In the genomic region with DNA sequence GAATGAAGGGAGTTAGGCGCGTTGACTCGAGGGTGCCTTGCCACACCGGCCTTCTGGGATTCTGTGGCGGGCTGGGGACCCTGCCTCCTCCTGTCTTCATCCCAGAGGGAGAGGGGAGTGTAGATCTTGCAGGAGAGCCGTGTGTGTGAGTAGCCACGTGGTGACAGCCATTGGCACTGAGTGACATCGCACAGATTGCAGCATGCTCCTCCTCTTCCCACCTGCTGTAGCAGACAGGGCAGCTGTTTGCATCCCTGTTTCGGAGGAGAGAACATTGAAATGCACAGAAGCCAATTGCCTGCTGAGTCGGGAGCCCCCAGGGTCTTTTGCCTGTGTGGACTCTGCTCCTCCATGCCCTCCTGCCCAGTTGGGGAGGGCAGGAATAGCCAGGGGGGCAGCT, we compare ENCODE assay signal across 18 cellular contexts.
DNase-seq lines count a peak whose midpoint lies in the region; ATAC-seq and TF ChIP-seq lines count a peak whose summit lies in the region.
"Had no signal": no experiment of that assay in that cellular context is flagged by ENCODE, and none has a peak within 500 bp of the region (broad histone marks: within the 10 kb centered on the region; RNA-seq: fewer than 3 reads in every experiment).

No MANE protein-coding gene starts in this region.

- H3K9ac ChIP-seq in SK-N-SH (no peak overlapping the region), endodermal cell (ENCODE audit: extremely low read depth, low read length, poor library complexity, severe bottlenecking) (no peak overlapping the region), neuronal stem cell (ENCODE audit: low read depth, low read length, poor library complexity) (no peak overlapping the region)
- H3K9ac ChIP-seq: KMS-11 had no signal

- CTCF ChIA-PET in SK-N-SH (lab: Yijun Ruan, JAX): interaction anchor here (0.6 to 2.9 kb wide), 4 partner anchors 9 to 119 kb away, joined by 4 to 10 read pairs (median 6); no protein-coding TSS in a partner anchor

- H3K9me2 ChIP-seq in SK-N-SH: no peaks in the 10 kb centered on the region

- H2AFZ ChIP-seq in SK-N-SH (ENCODE audit: low read depth) (no peak overlapping the region), neuronal stem cell (ENCODE audit: low read length) (peak overlapping the region; percentile 32)

- H3K79me2 ChIP-seq in SK-N-SH (ENCODE audit: insufficient read depth): no peaks in the 10 kb centered on the region

- H2BK5ac ChIP-seq in neuronal stem cell (ENCODE audit: low read length): no peak overlapping the region

- H3K36me3 Mint-ChIP-seq in endodermal cell (ENCODE audit: low read depth): no peaks in the 10 kb centered on the region

- H3K4me2 ChIP-seq in SK-N-SH (no peak overlapping the region), neuronal stem cell (ENCODE audit: insufficient read depth, low read length, poor library complexity, severe bottlenecking) (no peak overlapping the region)
- H3K4me2 ChIP-seq: KMS-11 had no signal

- H3K79me1 ChIP-seq in neuronal stem cell (ENCODE audit: low read depth, low read length): no peaks in the 10 kb centered on the region

- H3K4me3 Mint-ChIP-seq in endodermal cell: no peak overlapping the region

- no peak overlapping the region for H4K8ac ChIP-seq in neuronal stem cell (ENCODE audit: low read depth, low read length)

- H4K91ac ChIP-seq in neuronal stem cell (ENCODE audit: low read depth, low read length, poor library complexity): no peak overlapping the region

- no peak overlapping the region for H2BK120ac ChIP-seq in neuronal stem cell (ENCODE audit: low read depth, low read length)

- H3K27me3 Mint-ChIP-seq in endodermal cell (ENCODE audit: insufficient read depth): peaks cover 3% of the 10 kb centered on the region

- WGBS in SK-N-SH (ENCODE audit: low lambda C conversion rate): 35% methylated on average over 9 of the region's 10 CpGs
- WGBS in endodermal cell (ENCODE audit: insufficient coverage in 1 of 2, insufficient read length in 1 of 2), 2 experiments: 62 to 78% methylated on average over 4 to 10 of the region's 10 CpGs
- no CpG with 5 or more reads among the region's 10 CpGs for WGBS in neuronal stem cell (ENCODE audit: extremely low coverage in 2 of 2, insufficient read length in 2 of 2, insufficient replicate concordance in 1 of 2), 2 donors

- no peak for TF ChIP-seq RAD21 in SK-N-SH (IDR thresholded peaks at IDR 0.05; ENCODE audit: low read length)

- H3K23ac ChIP-seq in neuronal stem cell (ENCODE audit: low read depth, low read length, poor library complexity): no peak overlapping the region

- H3K27ac ChIP-seq in SK-N-SH (ENCODE audit: low read depth in 2 of 2, low read length in 1 of 2) (peak overlapping the region in 1 of 2 experiments; percentile 74; a peak in 2 of 4 replicates), endodermal cell (ENCODE audit: low read depth, low read length) (peak overlapping the region; percentile 16), neuronal stem cell (replicated peaks; ENCODE audit: low read length) (no peak overlapping the region), SJCRH30 (no peak overlapping the region)
- H3K27ac ChIP-seq: KMS-11, SK-N-MC had no signal

- H3K27me3 ChIP-seq in SK-N-SH (ENCODE audit: insufficient read depth) (no peaks in the 10 kb centered on the region), endodermal cell (ENCODE audit: control insufficient read depth, insufficient read depth, low read length, poor library complexity, severe bottlenecking) (no peaks in the 10 kb centered on the region), neuronal stem cell (ENCODE audit: control insufficient read depth in 3 of 3, insufficient read depth in 3 of 3, low read depth in 1 of 3, low read length in 3 of 3) (no peaks in the 10 kb centered on the region), SJCRH30 (no peaks in the 10 kb centered on the region)

- no peak for DNase-seq in SK-N-SH
- DNase-seq in NCI-H524 treated with DMSO at 0.1 percent for 48 hours (lab: John Stamatoyannopoulos, UW): peak; percentile 26
- no peak for DNase-seq in endodermal cell
- no peak for DNase-seq in neuronal stem cell (ENCODE audit: low spot score)
- no peak for DNase-seq in HPDE6-E6E7 (ENCODE audit: extremely low spot score)
- DNase-seq in stimulated activated CD4-positive, alpha-beta T cell treated with anti-CD3 and anti-CD28 coated beads, Interleukin-1b, Interleukin-23, amount 100 ng/mL, for 48 hours: no peak
- no peak for DNase-seq in SJCRH30
- DNase-seq: C1 segment of cervical spinal cord, DMS53, NCI-H1048, NCI-H187, T-helper 1 cell had no signal

- no peak overlapping the region for H2BK15ac ChIP-seq in neuronal stem cell (ENCODE audit: low read length)

- H2BK12ac ChIP-seq in neuronal stem cell (ENCODE audit: low read length): no peak overlapping the region

- peaks cover 16% of the 10 kb centered on the region for H3K4me1 Mint-ChIP-seq in endodermal cell

- TF ChIP-seq CTCF in SK-N-SH (IDR thresholded peaks at IDR 0.05): no peak
- no peak for TF ChIP-seq CTCF in endodermal cell (conservative IDR thresholded peaks at IDR 0.05)

- no peak for TF ChIP-seq EP300 in SK-N-SH (IDR thresholded peaks at IDR 0.05; ENCODE audit: borderline replicate concordance in 1 of 2, low read depth in 1 of 2, low read length in 1 of 2)

- no peak for ATAC-seq in SK-N-SH treated with all-trans-retinoic acid at 6 μM for 48 hours
- ATAC-seq: HCT116, HepG2, Panc1 had no signal

- H2AK5ac ChIP-seq in neuronal stem cell (ENCODE audit: low read depth, low read length): no peak overlapping the region

- H3K36me3 ChIP-seq in SK-N-SH (replicated peaks in 1 of 2; ENCODE audit: control insufficient read depth in 1 of 2, insufficient read depth in 2 of 2, low read length in 1 of 2) (no peaks in the 10 kb centered on the region), endodermal cell (ENCODE audit: control insufficient read depth, insufficient read depth, low read length) (no peaks in the 10 kb centered on the region), neuronal stem cell (replicated peaks in 1 of 2; ENCODE audit: control insufficient read depth in 2 of 2, insufficient read depth in 2 of 2, low read length in 2 of 2) (no peaks in the 10 kb centered on the region), SJCRH30 (no peaks in the 10 kb centered on the region)

- no peak overlapping the region for H3K4ac ChIP-seq in neuronal stem cell (ENCODE audit: low read length)

- no peaks in the 10 kb centered on the region for H3K9me3 ChIP-seq in SK-N-SH
- no peaks in the 10 kb centered on the region for H3K9me3 ChIP-seq in endodermal cell (ENCODE audit: control insufficient read depth, low read length)
- peaks cover 0 to 3% of the 10 kb centered on the region in 2 donors for H3K9me3 ChIP-seq in neuronal stem cell (replicated peaks in 1 of 2; ENCODE audit: control insufficient read depth in 2 of 2, insufficient read depth in 1 of 2, low read depth in 1 of 2, low read length in 2 of 2)
- H3K9me3 ChIP-seq in SJCRH30 (replicated peaks): no peaks in the 10 kb centered on the region

- H4K20me1 ChIP-seq in SK-N-SH (ENCODE audit: insufficient read depth): no peaks in the 10 kb centered on the region

- no peaks in the 10 kb centered on the region for H3F3A ChIP-seq in SK-N-SH (replicated peaks; ENCODE audit: insufficient read depth)

- peak overlapping the region; percentile 57 for H3K18ac ChIP-seq in neuronal stem cell (ENCODE audit: low read length)

- no peak overlapping the region for H3K14ac ChIP-seq in neuronal stem cell (ENCODE audit: low read length)

- no peak overlapping the region for H3K27ac Mint-ChIP-seq in endodermal cell

- H3K4me1 ChIP-seq in SK-N-SH (ENCODE audit: control insufficient read depth in 1 of 2, insufficient read depth in 2 of 2, low read depth in 1 of 2, low read length in 1 of 2) (peaks cover 0 to 57% of the 10 kb centered on the region in 2 experiments; a peak in 2 of 4 replicates), endodermal cell (ENCODE audit: control insufficient read depth, insufficient read depth, low read length) (peaks cover 3% of the 10 kb centered on the region), neuronal stem cell (ENCODE audit: control insufficient read depth in 2 of 2, insufficient read depth in 1 of 2, low read depth in 1 of 2, low read length in 2 of 2) (peaks cover 2 to 8% of the 10 kb centered on the region in 2 donors), SJCRH30 (no peaks in the 10 kb centered on the region)

- no peak overlapping the region for H3K4me3 ChIP-seq in SK-N-SH (ENCODE audit: low read depth in 2 of 2, low read length in 1 of 2)
- no peak overlapping the region for H3K4me3 ChIP-seq in endodermal cell (ENCODE audit: low read length)
- no peak overlapping the region for H3K4me3 ChIP-seq in neuronal stem cell (ENCODE audit: low read length in 2 of 2)
- no peak overlapping the region for H3K4me3 ChIP-seq in SJCRH30
- H3K4me3 ChIP-seq: SK-N-MC had no signal

- POLR2A ChIA-PET in SK-N-SH (lab: Yijun Ruan, JAX): no interaction called here

- H3K9me3 Mint-ChIP-seq in endodermal cell: no peaks in the 10 kb centered on the region

TF ChIP-seq in SK-N-SH, 30 proteins besides CTCF, POLR2A, EP300 and RAD21 (continues in another document):
- TF ChIP-seq NRF1 (IDR thresholded peaks at IDR 0.05; ENCODE audit: low read depth, low read length): no peak
- TF ChIP-seq MXI1 (IDR thresholded peaks at IDR 0.05; ENCODE audit: low read depth, low read length): peak; percentile 53; the same call in 1 of the 2 replicates
- TF ChIP-seq FOXJ3 (CRISPR knock-in tag; IDR thresholded peaks at IDR 0.05): peak; percentile 33; the same call in 1 of the 2 replicates
- TF ChIP-seq TAF1 (IDR thresholded peaks at IDR 0.05; ENCODE audit: borderline replicate concordance, low read depth, low read length): no peak

TF ChIP-seq in SK-N-SH treated with all-trans-retinoic acid at 6 μM for 48 hours, 23 proteins besides CTCF, POLR2A, EP300 and RAD21 (continues in another document):
- TF ChIP-seq TOX (CRISPR knock-in tag; IDR thresholded peaks at IDR 0.05; ENCODE audit: borderline replicate concordance): no peak
- TF ChIP-seq ZNF8 (CRISPR knock-in tag; IDR thresholded peaks at IDR 0.05): no peak
- TF ChIP-seq ESRRG (CRISPR knock-in tag; IDR thresholded peaks at IDR 0.05): no peak
- TF ChIP-seq CSDC2 (CRISPR knock-in tag; IDR thresholded peaks at IDR 0.05): no peak
- TF ChIP-seq ZFP3 (CRISPR knock-in tag; IDR thresholded peaks at IDR 0.05): no peak
- TF ChIP-seq, protein P1, sequence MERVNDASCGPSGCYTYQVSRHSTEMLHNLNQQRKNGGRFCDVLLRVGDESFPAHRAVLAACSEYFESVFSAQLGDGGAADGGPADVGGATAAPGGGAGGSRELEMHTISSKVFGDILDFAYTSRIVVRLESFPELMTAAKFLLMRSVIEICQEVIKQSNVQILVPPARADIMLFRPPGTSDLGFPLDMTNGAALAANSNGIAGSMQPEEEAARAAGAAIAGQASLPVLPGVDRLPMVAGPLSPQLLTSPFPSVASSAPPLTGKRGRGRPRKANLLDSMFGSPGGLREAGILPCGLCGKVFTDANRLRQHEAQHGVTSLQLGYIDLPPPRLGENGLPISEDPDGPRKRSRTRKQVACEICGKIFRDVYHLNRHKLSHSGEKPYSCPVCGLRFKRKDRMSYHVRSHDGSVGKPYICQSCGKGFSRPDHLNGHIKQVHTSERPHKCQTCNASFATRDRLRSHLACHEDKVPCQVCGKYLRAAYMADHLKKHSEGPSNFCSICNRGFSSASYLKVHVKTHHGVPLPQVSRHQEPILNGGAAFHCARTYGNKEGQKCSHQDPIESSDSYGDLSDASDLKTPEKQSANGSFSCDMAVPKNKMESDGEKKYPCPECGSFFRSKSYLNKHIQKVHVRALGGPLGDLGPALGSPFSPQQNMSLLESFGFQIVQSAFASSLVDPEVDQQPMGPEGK (CRISPR knock-in tag; IDR thresholded peaks at IDR 0.05; ENCODE audit: borderline replicate concordance): no peak
